8 cellular contexts compared by ENCODE assay signal in genomic region chrX:150569155-150569477, GRCh38. TPM values are rescaled to one million over a fixed set of nuclear protein-coding genes. Genes with fewer than 3 reads are reported as not detected.
A peak's percentile ranks its signal among the peaks of the same experiment; 100 is the strongest.
DNase-seq lines count a peak whose midpoint lies in the region; ATAC-seq and TF ChIP-seq lines count a peak whose summit lies in the region.

No MANE protein-coding gene starts in this region.

- H4K8ac ChIP-seq in IMR-90 (ENCODE audit: low read depth in 2 of 2, low read length in 2 of 2): peak overlapping the region in 1 of 2 experiments; percentile 31; a peak in 2 of 4 replicates

- no peaks in the 10 kb centered on the region for H3K36me3 Mint-ChIP-seq in neural crest cell (ENCODE audit: low read depth)

- no peak overlapping the region for H4K5ac ChIP-seq in IMR-90 (ENCODE audit: low read depth, low read length)

- POLR2A ChIA-PET in IMR-90 (lab: Charles Lee; ENCODE audit: unreplicated experiment): no interaction called here

- TF ChIP-seq CTCF in IMR-90 (conservative IDR thresholded peaks at IDR 0.05; ENCODE audit: low read depth, low read length): no peak
- no peak for TF ChIP-seq CTCF in neural crest cell (conservative IDR thresholded peaks at IDR 0.05)

- no TSS peak for BruUV-seq in IMR-90 (replicated peaks; lab: Mats Ljungman, UMichigan)

- H3K18ac ChIP-seq in IMR-90 (ENCODE audit: low read depth, low read length): 0 out of 2 replicates have a peak overlapping the region, but pooled peaks have one; percentile 27

- H3K27me3 Mint-ChIP-seq in neural crest cell (ENCODE audit: low read depth): no peaks in the 10 kb centered on the region

- in situ Hi-C loops in IMR-90 (cut with MboI; ENCODE audit: low sequenced_read_pairs): no loop called here

- peak; percentile 28 for ATAC-seq in GM21526 (IDR thresholded peaks at IDR 0.05; ENCODE audit: low FRiP score, unreplicated experiment)
- ATAC-seq in IMR-90 (ENCODE audit: low read depth): peak; percentile 6; the same call in 1 of the 2 replicates

- H3K4me3 ChIP-seq in IMR-90 (ENCODE audit: insufficient read depth, low read depth, low read length): peak overlapping the region; percentile 92

- CTCF ChIA-PET in IMR-90 (lab: Yijun Ruan, JAX): no interaction called here

- H3K9me3 ChIP-seq in ES-I3 (ENCODE audit: control insufficient read depth, insufficient read depth, low read length): no peaks in the 10 kb centered on the region
- no peaks in the 10 kb centered on the region for H3K9me3 ChIP-seq in IMR-90 (ENCODE audit: control insufficient read depth, insufficient read depth, low read length)

- no peak overlapping the region for H4K91ac ChIP-seq in IMR-90 (ENCODE audit: insufficient read depth, low read depth, low read length)

- H3K56ac ChIP-seq in IMR-90 (ENCODE audit: extremely low read depth, insufficient read depth, low read length): peak overlapping the region; percentile 65; the same call in 1 of the 2 replicates

- H2BK15ac ChIP-seq in IMR-90 (ENCODE audit: low read depth, low read length): no peak overlapping the region

- no peaks in the 10 kb centered on the region for H3K36me3 ChIP-seq in ES-I3 (ENCODE audit: insufficient read depth, low read length)
- H3K36me3 ChIP-seq in IMR-90 (ENCODE audit: control insufficient read depth, insufficient read depth, low read length): no peaks in the 10 kb centered on the region

- H3K4me1 ChIP-seq in ES-I3 (ENCODE audit: insufficient read depth, low read length) (peaks cover 51% of the 10 kb centered on the region), IMR-90 (ENCODE audit: control insufficient read depth, insufficient read depth, low read length) (peaks cover 3% of the 10 kb centered on the region)

- no peak for TF ChIP-seq POLR2A in IMR-90 (IDR thresholded peaks at IDR 0.05; ENCODE audit: low read depth, low read length)

- no peak overlapping the region for H2BK20ac ChIP-seq in IMR-90 (ENCODE audit: low read depth, low read length)

- peak overlapping the region; percentile 84 for H3K4me3 Mint-ChIP-seq in neural crest cell

- peak overlapping the region; percentile 92 for H2AFZ ChIP-seq in IMR-90 (replicated peaks; ENCODE audit: low read length, poor library complexity)

- no peak overlapping the region for H2AK5ac ChIP-seq in IMR-90 (ENCODE audit: low read depth, low read length)

- no peaks in the 10 kb centered on the region; the same call in 1 of the 2 replicates for H3K27me3 ChIP-seq in IMR-90 (ENCODE audit: control insufficient read depth, insufficient read depth, low read length)

- peak overlapping the region; percentile 65 for H3K27ac ChIP-seq in IMR-90 (ENCODE audit: insufficient read depth, low read length)

- peaks cover 53% of the 10 kb centered on the region for H3K4me1 Mint-ChIP-seq in neural crest cell

- H3K14ac ChIP-seq in IMR-90 (replicated peaks; ENCODE audit: low read depth, low read length): no peak overlapping the region

- DNase-seq in IMR-90: peak; percentile 43
- peak; percentile 55 for DNase-seq in activated CD4-positive, alpha-beta T cell treated with anti-CD3 and anti-CD28 coated beads for 48 hours
- DNase-seq in fibroblast of gingiva (ENCODE audit: low read depth): peak; percentile 25
- DNase-seq in neural crest cell (ENCODE audit: low read depth, low spot score): no peak
- DNase-seq in NCI-H69 (lab: John Stamatoyannopoulos, UW): no peak
- no peak for DNase-seq in HK-2 (ENCODE audit: unreplicated experiment)

- peak overlapping the region; percentile 85 for H3K9ac ChIP-seq in ES-I3 (ENCODE audit: low read depth, low read length)
- H3K9ac ChIP-seq in IMR-90 (ENCODE audit: low read depth, low read length): peak overlapping the region; percentile 90

- peak overlapping the region; percentile 92 for H3K4me2 ChIP-seq in IMR-90 (ENCODE audit: low read depth, low read length)

- dilution Hi-C loops in IMR-90 (cut with HindIII; ENCODE audit: low sequenced_read_pairs, unreplicated experiment): no loop called here

- no peak overlapping the region for H3K27ac Mint-ChIP-seq in neural crest cell (ENCODE audit: unreplicated experiment)

- H3K79me1 ChIP-seq in IMR-90 (ENCODE audit: low read depth in 1 of 2, low read length in 2 of 2): peaks cover 8 to 36% of the 10 kb centered on the region in 2 experiments; a peak in 3 of 4 replicates

- H2AK9ac ChIP-seq in IMR-90 (replicated peaks; ENCODE audit: low read depth, low read length, poor library complexity): peak overlapping the region; percentile 7

- H3K9me1 ChIP-seq in IMR-90 (ENCODE audit: insufficient read depth, low read length): no peaks in the 10 kb centered on the region

- peak overlapping the region; percentile 34 for H3K23ac ChIP-seq in IMR-90 (ENCODE audit: low read depth, low read length)

- H2BK5ac ChIP-seq in IMR-90 (ENCODE audit: low read depth, low read length, poor library complexity, severe bottlenecking): peak overlapping the region; percentile 47

- 33% methylated on average over 8 of the region's 17 CpGs; no CpG with 5 or more reads in 1 of the 2 experiments for WGBS in IMR-90 (ENCODE audit: extremely low coverage in 2 of 2, insufficient read length in 1 of 2), 2 experiments

- H2BK120ac ChIP-seq in IMR-90 (ENCODE audit: low read depth, low read length): no peak overlapping the region

- H4K20me1 ChIP-seq in IMR-90 (ENCODE audit: insufficient read depth, low read length): no peaks in the 10 kb centered on the region

- no peaks in the 10 kb centered on the region for H3K9me3 Mint-ChIP-seq in neural crest cell

- peak overlapping the region; percentile 16; the same call in 1 of the 2 replicates for H3K4ac ChIP-seq in IMR-90 (ENCODE audit: low read depth, low read length)

- intact Hi-C loops in IMR-90 (cut with micrococcal nuclease): loop anchor here (2.0 kb wide), 1 partner anchor 202 kb away; no protein-coding TSS in a partner anchor

- TF ChIP-seq RAD21 in IMR-90 (IDR thresholded peaks at IDR 0.05; ENCODE audit: low read length): no peak

TF ChIP-seq in IMR-90, 13 proteins besides CTCF, POLR2A, EP300 and RAD21:
- TF ChIP-seq FOS (IDR thresholded peaks at IDR 0.05; ENCODE audit: low read depth, low read length) (no peak), BHLHE40 (IDR thresholded peaks at IDR 0.05; ENCODE audit: low read depth, low read length) (peak; percentile 54; the same call in 1 of the 2 replicates), CHD1 (IDR thresholded peaks at IDR 0.05; ENCODE audit: low read depth, low read length) (no peak), MXI1 (IDR thresholded peaks at IDR 0.05; ENCODE audit: borderline replicate concordance, low read depth, low read length) (no peak), SMC3 (IDR thresholded peaks at IDR 0.05; ENCODE audit: low read depth, low read length) (no peak), CEBPB (IDR thresholded peaks at IDR 0.05; ENCODE audit: low read depth, low read length) (peak; percentile 6; the same call in 1 of the 2 replicates), USF2 (IDR thresholded peaks at IDR 0.05; ENCODE audit: low read depth, low read length) (no peak)

RNA-seq across cellular contexts. Expression of gene MTM1, which starts 0.7 kb away (rescaled TPM):
- 5.6 and 8.3 TPM in 2 replicates for total RNA-seq in IMR-90 (2012; rRNA removed)
- 2.1 and 3.8 TPM in 2 replicates for polyA plus RNA-seq in IMR-90 (2012; rRNA removed)
- 0.41 and 0.90 TPM in 2 replicates for polyA plus RNA-seq in IMR-90 (2012; cell fraction: cytosol; rRNA removed)
- polyA plus RNA-seq in IMR-90 (2012; cell fraction: nucleus; rRNA removed; ENCODE audit: low replicate concordance): 0.52 and 3.9 TPM in 2 replicates
- total RNA-seq in neural crest cell: 6.2 and 7.9 TPM in 2 replicates

Comparison
In these comparisons a context has a peak if more than half of its experiments do, and no peak if none do; other contexts are left out.
1. DNase-seq: peak in IMR-90 (single experiment), activated CD4-positive, alpha-beta T cell treated with anti-CD3 and anti-CD28 coated beads for 48 hours (single experiment) and fibroblast of gingiva (single experiment); none in neural crest cell (single experiment), NCI-H69 (single experiment) and HK-2 (single experiment).